Comparison of ENCODE assay signal across 1 cellular context in genomic region chr1:168863647-168864234, GRCh38.
TF ChIP-seq lines count a peak whose summit lies in the region.

No MANE protein-coding gene starts in this region.

TF ChIP-seq in A549, 52 proteins besides CTCF, POLR2A, EP300 and RAD21 (continued from another document):
- TF ChIP-seq KDM1A (IDR thresholded peaks at IDR 0.05; ENCODE audit: low read depth) (no peak), ZNF302 (CRISPR knock-in tag; IDR thresholded peaks at IDR 0.05) (no peak), REST (IDR thresholded peaks at IDR 0.05) (no peak), RCOR1 (IDR thresholded peaks at IDR 0.05; ENCODE audit: low read depth, low read length) (no peak), ZFP36 (IDR thresholded peaks at IDR 0.05; ENCODE audit: borderline replicate concordance, partially characterized antibody) (no peak), CBX8 (IDR thresholded peaks at IDR 0.05) (no peak), CEBPB (IDR thresholded peaks at IDR 0.05) (peak in 1 of 2 experiments; percentile 70; a peak in 2 of 4 replicates), RNF2 (IDR thresholded peaks at IDR 0.05; ENCODE audit: borderline replicate concordance, low read depth) (no peak), EHMT2 (IDR thresholded peaks at IDR 0.05; ENCODE audit: low read depth) (no peak), ZSCAN20 (CRISPR knock-in tag; IDR thresholded peaks at IDR 0.05) (no peak), CHD2 (IDR thresholded peaks at IDR 0.05; ENCODE audit: low read length, partially characterized antibody) (no peak), FOXS1 (CRISPR knock-in tag; IDR thresholded peaks at IDR 0.05) (no peak), TFCP2L1 (CRISPR knock-in tag; IDR thresholded peaks at IDR 0.05) (no peak), CHD4 (IDR thresholded peaks at IDR 0.05; ENCODE audit: borderline replicate concordance) (no peak), HES2 (IDR thresholded peaks at IDR 0.05) (no peak), E2F6 (IDR thresholded peaks at IDR 0.05; ENCODE audit: borderline replicate concordance, low read depth) (no peak), JUNB (IDR thresholded peaks at IDR 0.05) (0 out of 2 replicates have a peak, but pooled peaks have one; percentile 20)
